In genomic region chr3:41701196-41701698, GRCh38 we compare ENCODE assay signal across 17 cellular contexts.
"Had no signal": no experiment of that assay in that cellular context is flagged by ENCODE, and none has a peak within 500 bp of the region (broad histone marks: within the 10 kb centered on the region; RNA-seq: fewer than 3 reads in every experiment).

No MANE protein-coding gene starts in this region.

- H3K27ac ChIP-seq: brain microvascular endothelial cell, gastrocnemius medialis, ovary, prostate gland, upper lobe of left lung had no signal

- DNase-seq: activated CD4-positive, alpha-beta memory T cell treated with anti-CD3 and anti-CD28 coated beads, Interleukin-2, amount 10 ng/mL, durations not matched to agents 7 days and 5 days; activated CD4-positive, alpha-beta T cell treated with anti-CD3 and anti-CD28 coated beads for 48 hours; activated CD4-positive, CD25-positive, alpha-beta regulatory T cell; activated gamma-delta T cell; aorta; brain microvascular endothelial cell; cortex of kidney; gastrocnemius medialis; head of caudate nucleus; left ventricle myocardium superior; mammary epithelial cell; natural killer cell; ovary; stimulated activated CD4-positive, alpha-beta T cell treated with anti-CD3 and anti-CD28 coated beads, Interleukin-4, amount 100 ng/mL, for 24 hours; stimulated activated naive CD4-positive, alpha-beta T cell treated with Interleukin-2 at 50 U/mL for 16 hours; upper lobe of left lung had no signal

- H3K27me3 ChIP-seq: brain microvascular endothelial cell, gastrocnemius medialis, ovary, upper lobe of left lung had no signal

- ATAC-seq: gastrocnemius medialis, left ventricle myocardium superior, natural killer cell had no signal

- H3K4me3 ChIP-seq: gastrocnemius medialis, ovary, prostate gland, upper lobe of left lung had no signal

- H3K36me3 ChIP-seq: brain microvascular endothelial cell, gastrocnemius medialis, ovary, prostate gland, upper lobe of left lung had no signal

- H3K9me3 ChIP-seq: gastrocnemius medialis, ovary, prostate gland, upper lobe of left lung had no signal

- H3K4me1 ChIP-seq: gastrocnemius medialis, prostate gland, upper lobe of left lung had no signal
